In genomic region chr1:183600136-183600535, GRCh38 we compare ENCODE assay signal across 10 cellular contexts. TPM values are rescaled to one million over a fixed set of nuclear protein-coding genes. Genes with fewer than 3 reads are reported as not detected.
DNase-seq lines count a peak whose midpoint lies in the region; ATAC-seq and TF ChIP-seq lines count a peak whose summit lies in the region.
"Had no signal": no experiment of that assay in that cellular context is flagged by ENCODE, and none has a peak within 500 bp of the region (broad histone marks: within the 10 kb centered on the region; RNA-seq: fewer than 3 reads in every experiment).

No MANE protein-coding gene starts in this region.

- no peaks in the 10 kb centered on the region for H3K9me3 ChIP-seq in mesenchymal stem cell (ENCODE audit: control insufficient read depth, low read length)

- H2BK15ac ChIP-seq in mesenchymal stem cell (ENCODE audit: low read depth, poor library complexity, severe bottlenecking), result no peak overlapping the region

- peaks cover 8% of the 10 kb centered on the region for H3K4me1 ChIP-seq in mesenchymal stem cell (ENCODE audit: control insufficient read depth, insufficient read depth, low read depth, low read length)

- no peaks in the 10 kb centered on the region for H3K27me3 ChIP-seq in mesenchymal stem cell (ENCODE audit: control insufficient read depth in 1 of 2, insufficient read depth in 1 of 2, low read length in 2 of 2)

- no peak overlapping the region for H3K4ac ChIP-seq in mesenchymal stem cell (ENCODE audit: low read depth in 1 of 2, low read length in 2 of 2)

- no peak overlapping the region for H3K27ac ChIP-seq in mesenchymal stem cell (ENCODE audit: low read length, poor library complexity, severe bottlenecking)

- H3K14ac ChIP-seq in mesenchymal stem cell (ENCODE audit: low read length in 2 of 2), result no peak overlapping the region

- H2BK12ac ChIP-seq in mesenchymal stem cell (ENCODE audit: low read length in 2 of 2), result no peak overlapping the region

- 97% methylated on average over 3 of the region's 3 CpGs for WGBS in mesenchymal stem cell

- H3K79me1 ChIP-seq in mesenchymal stem cell (replicated peaks; ENCODE audit: low read length, poor library complexity, severe bottlenecking), result no peaks in the 10 kb centered on the region

- peak overlapping the region; percentile 63 for H3K9ac ChIP-seq in mesenchymal stem cell (ENCODE audit: low read length)

- H4K91ac ChIP-seq in mesenchymal stem cell (ENCODE audit: low read length), result no peak overlapping the region

- no peak overlapping the region for H2AK5ac ChIP-seq in mesenchymal stem cell (ENCODE audit: low read length, severe bottlenecking)

- no peak overlapping the region for H2BK120ac ChIP-seq in mesenchymal stem cell (ENCODE audit: low read depth, low read length)

- no peak overlapping the region for H3K23ac ChIP-seq in mesenchymal stem cell (ENCODE audit: low read length in 2 of 2)

- H2AFZ ChIP-seq in mesenchymal stem cell (ENCODE audit: low read depth, low read length), result no peak overlapping the region

- H3K36me3 ChIP-seq in mesenchymal stem cell (ENCODE audit: control insufficient read depth in 1 of 2, insufficient read depth in 2 of 2, low read depth in 1 of 2, low read length in 2 of 2), result no peaks in the 10 kb centered on the region

- ATAC-seq in HG02763 (IDR thresholded peaks at IDR 0.05; ENCODE audit: unreplicated experiment) (no peak), HG02759 (IDR thresholded peaks at IDR 0.05; ENCODE audit: unreplicated experiment) (no peak)

- H3K4me2 ChIP-seq in mesenchymal stem cell (ENCODE audit: low read length, poor library complexity, severe bottlenecking), result no peak overlapping the region

- TF ChIP-seq CTCF in cardiac fibroblast (IDR thresholded peaks at IDR 0.05; ENCODE audit: low read depth, low read length), result no peak

- no peak overlapping the region for H3K4me3 ChIP-seq in cardiac fibroblast (replicated peaks in 1 of 2; ENCODE audit: low read depth in 2 of 2, low read length in 2 of 2)
- no peak overlapping the region for H3K4me3 ChIP-seq in mesenchymal stem cell (ENCODE audit: insufficient read depth in 1 of 2, low read depth in 1 of 2, low read length in 2 of 2)

- DNase-seq in CD1c-positive myeloid dendritic cell (ENCODE audit: extremely low spot score) (peak; percentile 89), NCI-H2029 treated with DMSO at 0.1 percent for 48 hours (lab: John Stamatoyannopoulos, UW) (peak; percentile 24), cardiac fibroblast (ENCODE audit: low read depth in 2 of 2) (peak; percentile 93 to 97), mesenchymal stem cell (peak; percentile 61), HT-29 (ENCODE audit: low spot score) (no peak)
- no peak for DNase-seq in activated naive CD4-positive, alpha-beta T cell treated with Interleukin-2 at 50 U/mL for 16 hours

- no peak overlapping the region for H2BK5ac ChIP-seq in mesenchymal stem cell (ENCODE audit: low read depth, low read length, poor library complexity, severe bottlenecking)

- no peak overlapping the region for H4K8ac ChIP-seq in mesenchymal stem cell (ENCODE audit: low read length)

- no peak overlapping the region for H3K18ac ChIP-seq in mesenchymal stem cell (ENCODE audit: low read depth in 1 of 2, low read length in 2 of 2)

RNA-seq across cellular contexts. Expression of gene NCF2, which starts 9.9 kb away (rescaled TPM):
- polyA plus RNA-seq in mesenchymal stem cell (2013, experiment 1 of 2), result 0.08 TPM
- 0.04 TPM for polyA plus RNA-seq in mesenchymal stem cell (2013, experiment 2 of 2)
- 0.34 and 1.6 TPM in 2 replicates for total RNA-seq in HT-29 (2014; rRNA removed; shearing (Covaris generic))
- total RNA-seq: G401 had no signal

RNA-seq across cellular contexts. Expression of gene ARPC5, which starts 35.4 kb away (rescaled TPM):
- polyA plus RNA-seq in mesenchymal stem cell (2013, experiment 1 of 2), result 136 TPM
- polyA plus RNA-seq in mesenchymal stem cell (2013, experiment 2 of 2), result 141 TPM
- total RNA-seq in HT-29 (2014; rRNA removed; shearing (Covaris generic)), result 110 and 113 TPM in 2 replicates

RNA-seq across cellular contexts. Expression of gene APOBEC4, which starts 53.0 kb away (rescaled TPM):
- not detected for polyA plus RNA-seq in mesenchymal stem cell (2013, experiment 1 of 2)
- polyA plus RNA-seq in mesenchymal stem cell (2013, experiment 2 of 2), result not detected
- not detected in 2 replicates for total RNA-seq in HT-29 (2014; rRNA removed; shearing (Covaris generic))
- total RNA-seq: G401, progenitor cell of endocrine pancreas had no signal

Comparison
In these comparisons a context has a peak if more than half of its experiments do, and no peak if none do; other contexts are left out.
1. DNase-seq: peak in CD1c-positive myeloid dendritic cell (single experiment), NCI-H2029 treated with DMSO at 0.1 percent for 48 hours (single experiment), cardiac fibroblast (2 of 2) and mesenchymal stem cell (single experiment); none in activated naive CD4-positive, alpha-beta T cell treated with Interleukin-2 at 50 U/mL for 16 hours (single experiment) and HT-29 (single experiment).